ENCODE assay signal across 17 cellular contexts in genomic region chr5:168988699-168989098, GRCh38.
DNase-seq lines count a peak whose midpoint lies in the region; ATAC-seq and TF ChIP-seq lines count a peak whose summit lies in the region.
"Had no signal": no experiment of that assay in that cellular context is flagged by ENCODE, and none has a peak within 500 bp of the region (broad histone marks: within the 10 kb centered on the region; RNA-seq: fewer than 3 reads in every experiment).

No MANE protein-coding gene starts in this region.

- H3K27ac Mint-ChIP-seq in chondrocyte (ENCODE audit: unreplicated experiment), result peak overlapping the region; percentile 45
- peak overlapping the region in 2 of 3 experiments; percentile 38 to 62 for H3K27ac Mint-ChIP-seq in nephron
- H3K27ac Mint-ChIP-seq: B cell; CD4-positive, CD25-positive, alpha-beta regulatory T cell; CD8-positive, alpha-beta T cell; GM23338 had no signal

- ATAC-seq in Right ventricle myocardium superior (ENCODE audit: poor library complexity) (peak; percentile 47), Right ventricle myocardium inferior (no peak), HG03439 (IDR thresholded peaks at IDR 0.05; ENCODE audit: unreplicated experiment) (no peak)
- ATAC-seq: CD8-positive, alpha-beta T cell; GM23338 had no signal

- H3K4me1 Mint-ChIP-seq in chondrocyte (ENCODE audit: low read depth) (peaks cover 59% of the 10 kb centered on the region), nephron (peaks cover 48% of the 10 kb centered on the region)

- no peak for TF ChIP-seq CTCF in chondrocyte (IDR thresholded peaks at IDR 0.05)
- no peak for TF ChIP-seq CTCF in nephron (IDR thresholded peaks at IDR 0.05; ENCODE audit: unreplicated experiment in 3 of 3)

- intact Hi-C loops in Right ventricle myocardium superior (cut with DNase I) (loop anchor here (5.0 to 10.0 kb wide), 4 partner anchors 209 to 594 kb away; partner anchors contain the start of genes SLIT3 and SPDL1), Right ventricle myocardium inferior (cut with DNase I) (loop anchor here (5.0 to 10.0 kb wide), 3 partner anchors 209 to 596 kb away; partner anchors contain the start of gene SPDL1)

- H3K4me3 Mint-ChIP-seq in chondrocyte (ENCODE audit: unreplicated experiment) (no peak overlapping the region), nephron (no peak overlapping the region)
- H3K4me3 Mint-ChIP-seq: B cell; CD4-positive, CD25-positive, alpha-beta regulatory T cell; CD8-positive, alpha-beta T cell; GM23338 had no signal

- no peak for DNase-seq in Right ventricle myocardium superior
- DNase-seq in Right ventricle myocardium inferior (ENCODE audit: missing footprints), result no peak
- DNase-seq in chondrocyte (ENCODE audit: low spot score), result no peak
- DNase-seq in fibroblast of peridontal ligament (ENCODE audit: extremely low read depth), result peak; percentile 30
- DNase-seq in NCI-H510A treated with DMSO at 0.1 percent for 48 hours (lab: John Stamatoyannopoulos, UW), result no peak
- no peak for DNase-seq in NCI-H2196 treated with DMSO at 0.1 percent for 48 hours (lab: John Stamatoyannopoulos, UW; ENCODE audit: unreplicated experiment)
- DNase-seq: Caco-2; CD4-positive, CD25-positive, alpha-beta regulatory T cell; CD8-positive, alpha-beta T cell; DMS153; DND-41; H7; HCEC 1CT had no signal

- peaks cover 2% of the 10 kb centered on the region for H3K36me3 Mint-ChIP-seq in chondrocyte (ENCODE audit: low read depth)
- H3K36me3 Mint-ChIP-seq in nephron (ENCODE audit: low read depth), result no peaks in the 10 kb centered on the region
- H3K36me3 Mint-ChIP-seq: CD4-positive, CD25-positive, alpha-beta regulatory T cell; CD8-positive, alpha-beta T cell had no signal

- no peaks in the 10 kb centered on the region for H3K27me3 Mint-ChIP-seq in chondrocyte (ENCODE audit: low read depth)
- H3K27me3 Mint-ChIP-seq in nephron (ENCODE audit: low read depth), result peaks cover 38% of the 10 kb centered on the region

- no peaks in the 10 kb centered on the region for H3K9me3 Mint-ChIP-seq in chondrocyte (ENCODE audit: low read depth)
- no peaks in the 10 kb centered on the region for H3K9me3 Mint-ChIP-seq in nephron
- H3K9me3 Mint-ChIP-seq: CD4-positive, CD25-positive, alpha-beta regulatory T cell; CD8-positive, alpha-beta T cell; GM23338 had no signal
